In genomic region chr18:39460136-39460535, GRCh38 we compare ENCODE assay signal across 15 cellular contexts.
"Had no signal": no experiment of that assay in that cellular context is flagged by ENCODE, and none has a peak within 500 bp of the region (broad histone marks: within the 10 kb centered on the region; RNA-seq: fewer than 3 reads in every experiment).

No MANE protein-coding gene starts in this region.

- ATAC-seq: heart left ventricle, mucosa of descending colon, natural killer cell had no signal

- H3K36me3 ChIP-seq: heart left ventricle, right atrium auricular region had no signal

- H3K4me3 ChIP-seq: heart left ventricle, mucosa of descending colon, right atrium auricular region, smooth muscle cell had no signal

- H3K9me3 ChIP-seq: heart left ventricle, mucosa of descending colon, right atrium auricular region had no signal

- FAIRE-seq: colon, endothelial cell of umbilical vein, frontal cortex had no signal

- H3K27ac ChIP-seq: heart left ventricle, right atrium auricular region had no signal

- DNase-seq: dermis blood vessel endothelial cell; heart left ventricle; hippocampal formation; kidney glomerular epithelial cell; mammary epithelial cell; mucosa of descending colon; natural killer cell; stimulated activated CD4-positive, alpha-beta T cell treated with anti-CD3 and anti-CD28 coated beads, Interleukin-2, amount 100 ng/mL, for 48 hours; stimulated activated naive CD4-positive, alpha-beta T cell treated with Interleukin-2 at 50 U/mL for 16 hours; trophoblast cell had no signal

- H3K27me3 ChIP-seq: heart left ventricle, right atrium auricular region had no signal
